9 cellular contexts compared by ENCODE assay signal in genomic region chr2:96241901-96242611, GRCh38. TPM values are rescaled to one million over a fixed set of nuclear protein-coding genes. Genes with fewer than 3 reads are reported as not detected.
DNase-seq lines count a peak whose midpoint lies in the region; ATAC-seq, FAIRE-seq and TF ChIP-seq lines count a peak whose summit lies in the region.
"Had no signal": no experiment of that assay in that cellular context is flagged by ENCODE, and none has a peak within 500 bp of the region (broad histone marks: within the 10 kb centered on the region; RNA-seq: fewer than 3 reads in every experiment).

No MANE protein-coding gene starts in this region.

- TF ChIP-seq CTCF in MCF 10A (IDR thresholded peaks at IDR 0.05; ENCODE audit: unreplicated experiment) (no peak), lung (IDR thresholded peaks at IDR 0.05; ENCODE audit: control extremely low read depth, extremely low read depth) (no peak), suprapubic skin (IDR thresholded peaks at IDR 0.05) (no peak)

- POLR2A ChIA-PET in MCF 10A (lab: Yijun Ruan, JAX), result interaction anchor here (0.6 to 3.6 kb wide), 7 partner anchors 14 to 139 kb away, joined by 3 to 28 read pairs (median 5); partner anchors contain the start of gene STARD7

- peak overlapping the region in 1 of 2 donors; percentile 93 for H3K27ac ChIP-seq in lung (ENCODE audit: low read depth in 1 of 2, low read length in 1 of 2)
- H3K27ac ChIP-seq in suprapubic skin, result peak overlapping the region; percentile 59

- peak overlapping the region; percentile 35 for H3K27ac Mint-ChIP-seq in MCF 10A (ENCODE audit: low read depth, unreplicated experiment)
- H3K27ac Mint-ChIP-seq: nephron had no signal

- no peaks in the 10 kb centered on the region for H3K27me3 ChIP-seq in lung (ENCODE audit: control insufficient read depth, insufficient read depth)
- H3K27me3 ChIP-seq in suprapubic skin, result no peaks in the 10 kb centered on the region

- ATAC-seq in GM19025 (IDR thresholded peaks at IDR 0.05; ENCODE audit: low read depth, unreplicated experiment) (peak; percentile 76), HG03175 (IDR thresholded peaks at IDR 0.05; ENCODE audit: unreplicated experiment) (peak; percentile 93), lung (ENCODE audit: insufficient read depth, low FRiP score) (no peak)

- no peaks in the 10 kb centered on the region for H3K9me3 Mint-ChIP-seq in MCF 10A (ENCODE audit: unreplicated experiment)
- H3K9me3 Mint-ChIP-seq: nephron had no signal

- peaks cover 18% of the 10 kb centered on the region for H3K36me3 Mint-ChIP-seq in MCF 10A (ENCODE audit: insufficient read depth, unreplicated experiment)

- no peak for FAIRE-seq in RCC 7860 (lab: Jason Lieb, UNC)

- H3K4me3 ChIP-seq in lung (no peak overlapping the region), suprapubic skin (no peak overlapping the region)

- intact Hi-C loops in MCF 10A (cut with micrococcal nuclease), result no loop called here

- no peak for TF ChIP-seq EP300 in suprapubic skin (IDR thresholded peaks at IDR 0.05)

- peaks cover 9% of the 10 kb centered on the region for H3K4me1 Mint-ChIP-seq in MCF 10A (ENCODE audit: insufficient read depth, unreplicated experiment)

- CTCF ChIA-PET in MCF 10A (lab: Yijun Ruan, JAX), result interaction anchor here (0.6 to 1.2 kb wide), 3 partner anchors 28 to 250 kb away, joined by 3 to 5 read pairs (median 4); no protein-coding TSS in a partner anchor

- 26 to 50% methylated on average over 5 of the region's 5 CpGs for WGBS in lung, 2 donors
- 56% methylated on average over 5 of the region's 5 CpGs for WGBS in suprapubic skin

- H3K4me1 ChIP-seq in lung (ENCODE audit: control insufficient read depth in 2 of 2, insufficient read depth in 2 of 2, low read length in 2 of 2) (peaks cover 5 to 9% of the 10 kb centered on the region in 2 donors), suprapubic skin (peaks cover 31% of the 10 kb centered on the region)

- H3K9me3 ChIP-seq in lung (ENCODE audit: control insufficient read depth in 2 of 2, insufficient read depth in 1 of 2, low read length in 1 of 2), result no peaks in the 10 kb centered on the region
- no peaks in the 10 kb centered on the region for H3K9me3 ChIP-seq in suprapubic skin

- no peaks in the 10 kb centered on the region for H3K27me3 Mint-ChIP-seq in MCF 10A (ENCODE audit: insufficient read depth, unreplicated experiment)

- DNase-seq in AG08395 (ENCODE audit: low spot score) (peak; percentile 63), T-helper 2 cell (peak in 4 of 5 experiments; percentile 23 to 93 (median 28)), MCF 10A (ENCODE audit: unreplicated experiment) (peak; percentile 83), lung (ENCODE audit: low spot score) (peak; percentile 63), suprapubic skin (ENCODE audit: low spot score in 2 of 2) (no peak), RCC 7860 (ENCODE audit: low spot score) (no peak)

- no TSS peak for BruUV-seq in MCF 10A (replicated peaks; lab: Mats Ljungman, UMichigan)

- peaks cover 0 to 9% of the 10 kb centered on the region in 2 donors for H3K36me3 ChIP-seq in lung (ENCODE audit: control insufficient read depth in 2 of 2, insufficient read depth in 2 of 2, low read length in 2 of 2)
- no peaks in the 10 kb centered on the region for H3K36me3 ChIP-seq in suprapubic skin

- TF ChIP-seq POLR2A in suprapubic skin (IDR thresholded peaks at IDR 0.05), result peak in 1 of 2 donors; percentile 24

- H3K4me3 Mint-ChIP-seq in MCF 10A (ENCODE audit: unreplicated experiment), result no peak overlapping the region
- H3K4me3 Mint-ChIP-seq: nephron had no signal

RNA-seq across cellular contexts. Expression of gene TMEM127, which starts 23.7 kb away (rescaled TPM):
- total RNA-seq in MCF 10A (2022) (31.5 and 40.0 TPM in 2 replicates), lung (10 to 100 TPM; 30.6 to 67.2 TPM), suprapubic skin (10 to 100 TPM; 39.3 to 66.5 (median 53.9) TPM)
- 10 to 100 TPM; 15.3 to 45.5 TPM for polyA plus RNA-seq in lung

RNA-seq across cellular contexts. Expression of gene CIAO1, which starts 24.0 kb away (rescaled TPM):
- total RNA-seq in MCF 10A (2022) (62.3 and 63.3 TPM in 2 replicates), lung (10 to 100 TPM; 74.2 to 74.3 TPM), suprapubic skin (100 to 1,000 TPM; 107 to 143 (median 110) TPM)
- 10 to 100 TPM; 27.9 to 67.7 TPM for polyA plus RNA-seq in lung

RNA-seq across cellular contexts. Expression of gene STARD7, which starts 33.4 kb away (rescaled TPM):
- total RNA-seq in MCF 10A (2022) (84.1 and 105 TPM in 2 replicates), lung (100 to 1,000 TPM; 121 to 141 TPM), suprapubic skin (10 to 100 TPM; 69.4 to 92.4 (median 76.8) TPM)
- polyA plus RNA-seq in lung, result 10 to 100 TPM; 52.2 to 65.2 TPM

Comparison
In these comparisons a context has a peak if more than half of its experiments do, and no peak if none do; other contexts are left out.
1. DNase-seq: peak in AG08395 (single experiment), T-helper 2 cell (4 of 5), MCF 10A (single experiment) and lung (single experiment); none in suprapubic skin (0 of 2) and RCC 7860 (single experiment).